In genomic region chr1:81802601-81803422, GRCh38 we compare ENCODE assay signal across 1 cellular context.
A peak's percentile ranks its signal among the peaks of the same experiment; 100 is the strongest.
TF ChIP-seq lines count a peak whose summit lies in the region.

No MANE protein-coding gene starts in this region.

TF ChIP-seq in H1, 55 proteins besides CTCF, POLR2A, EP300 and RAD21 (continued from another document):
- no peak for TF ChIP-seq GTF2F1 (IDR thresholded peaks at IDR 0.05; ENCODE audit: borderline replicate concordance, low read depth, low read length)
- TF ChIP-seq TAF7 (optimal IDR thresholded peaks at IDR 0.05; ENCODE audit: borderline replicate concordance, low read depth, low read length) = peak; percentile 0
- peak in 1 of 2 experiments; percentile 7; a peak in 1 of 4 replicates for TF ChIP-seq SIN3A (conservative IDR thresholded peaks at IDR 0.05 in 1 of 2, IDR thresholded peaks at IDR 0.05 in 1 of 2; ENCODE audit: low read depth in 1 of 2, low read length in 2 of 2)
- peak; percentile 89; the same call in 1 of the 2 replicates for TF ChIP-seq RBBP5 (IDR thresholded peaks at IDR 0.05; ENCODE audit: borderline replicate concordance, low read depth, low read length)
- no peak for TF ChIP-seq KDM5A (IDR thresholded peaks at IDR 0.05; ENCODE audit: low read length)
- TF ChIP-seq CTBP2 (IDR thresholded peaks at IDR 0.05; ENCODE audit: borderline replicate concordance, insufficient read depth, insufficient read length, low read length) = peak; percentile 54
